Comparison of ENCODE assay signal across 12 cellular contexts in genomic region chr21:33940846-33941245, GRCh38. TPM values are rescaled to one million over a fixed set of nuclear protein-coding genes. Genes with fewer than 3 reads are reported as not detected.
A peak's percentile ranks its signal among the peaks of the same experiment; 100 is the strongest.
DNase-seq lines count a peak whose midpoint lies in the region; ATAC-seq and FAIRE-seq lines count a peak whose summit lies in the region.
"Had no signal": no experiment of that assay in that cellular context is flagged by ENCODE, and none has a peak within 500 bp of the region (broad histone marks: within the 10 kb centered on the region; RNA-seq: fewer than 3 reads in every experiment).

No MANE protein-coding gene starts in this region.

- no peak overlapping the region for H3K4me2 ChIP-seq in neuronal stem cell (ENCODE audit: insufficient read depth, low read length, poor library complexity, severe bottlenecking)

- peak overlapping the region in 1 of 8 donors; percentile 60 for H3K4me3 Mint-ChIP-seq in CD4-positive, alpha-beta memory T cell

- no peak overlapping the region for H3K4me3 ChIP-seq in CD4-positive, alpha-beta memory T cell (ENCODE audit: low read length in 2 of 2)
- no peak overlapping the region for H3K4me3 ChIP-seq in neuronal stem cell (ENCODE audit: low read length in 2 of 2)

- H3K27ac Mint-ChIP-seq in CD4-positive, alpha-beta memory T cell, result peak overlapping the region; percentile 16 to 91 (median 80)

- H3K27ac ChIP-seq in CD4-positive, alpha-beta memory T cell (ENCODE audit: low read depth, low read length), result no peak overlapping the region
- H3K27ac ChIP-seq in neuronal stem cell (replicated peaks; ENCODE audit: low read length), result no peak overlapping the region

- CTCF ChIA-PET in CD4-positive, alpha-beta memory T cell (lab: Charles Lee; ENCODE audit: partially characterized antibody), result interaction anchor here (5.2 to 12.9 kb wide), 2 partner anchors 9 to 17 kb away, joined by 20 to 123 read pairs; no protein-coding TSS in a partner anchor

- no peak overlapping the region for H3K9ac ChIP-seq in neuronal stem cell (ENCODE audit: low read depth, low read length, poor library complexity)

- intact Hi-C loops in CD4-positive, alpha-beta memory T cell (cut with micrococcal nuclease), result no loop called here

- H2BK15ac ChIP-seq in neuronal stem cell (ENCODE audit: low read length), result peak overlapping the region; percentile 29

- WGBS in neuronal stem cell (ENCODE audit: extremely low coverage in 2 of 2, insufficient read length in 2 of 2, insufficient replicate concordance in 1 of 2), 2 donors, result no CpG with 5 or more reads among the region's 6 CpGs

- H2AFZ ChIP-seq in neuronal stem cell (ENCODE audit: low read length), result no peak overlapping the region

- H3K14ac ChIP-seq in neuronal stem cell (ENCODE audit: low read length), result no peak overlapping the region

- POLR2A ChIA-PET in CD4-positive, alpha-beta memory T cell (lab: Charles Lee; ENCODE audit: partially characterized antibody), result interaction anchor here (0.6 to 13.4 kb wide), 4 partner anchors 9 to 59 kb away, joined by 4 to 938 read pairs (median 8); no protein-coding TSS in a partner anchor

- no peak overlapping the region for H3K23ac ChIP-seq in neuronal stem cell (ENCODE audit: low read depth, low read length, poor library complexity)

- no peak for DNase-seq in CD4-positive, alpha-beta memory T cell
- DNase-seq in LHCN-M2 (ENCODE audit: low read depth) (peak; percentile 42), dermis blood vessel endothelial cell (peak; percentile 62), neuronal stem cell (ENCODE audit: low spot score) (no peak), RCC 7860 (ENCODE audit: low spot score) (no peak)
- no peak for DNase-seq in stimulated activated CD4-positive, alpha-beta T cell treated with anti-CD3 and anti-CD28 coated beads, Interleukin-1b, Interleukin-23, amount 100 ng/mL, for 48 hours
- DNase-seq: activated T-cell treated with anti-CD3 and anti-CD28 coated beads, Interleukin-2, amount 50 U/mL, for 1 hour; NCI-H1436 treated with DMSO at 0.1 percent for 48 hours; T-helper 9 cell had no signal

- H3K27me3 Mint-ChIP-seq in CD4-positive, alpha-beta memory T cell, result no peaks in the 10 kb centered on the region

- H2BK120ac ChIP-seq in neuronal stem cell (ENCODE audit: low read depth, low read length), result no peak overlapping the region

- peaks cover 70% of the 10 kb centered on the region for H3K4me1 ChIP-seq in CD4-positive, alpha-beta memory T cell (ENCODE audit: insufficient read depth, low read length)
- peaks cover 4 to 6% of the 10 kb centered on the region in 2 donors for H3K4me1 ChIP-seq in neuronal stem cell (ENCODE audit: control insufficient read depth in 2 of 2, insufficient read depth in 1 of 2, low read depth in 1 of 2, low read length in 2 of 2)

- H2BK5ac ChIP-seq in neuronal stem cell (ENCODE audit: low read length), result no peak overlapping the region

- no peak overlapping the region for H4K91ac ChIP-seq in neuronal stem cell (ENCODE audit: low read depth, low read length, poor library complexity)

- H2AK5ac ChIP-seq in neuronal stem cell (ENCODE audit: low read depth, low read length), result no peak overlapping the region

- H3K9me3 Mint-ChIP-seq in CD4-positive, alpha-beta memory T cell, result peaks cover 0 to 12% (median 0%) of the 10 kb centered on the region in 8 donors

- H3K36me3 Mint-ChIP-seq in CD4-positive, alpha-beta memory T cell, result peaks cover 15 to 54% of the 10 kb centered on the region in 2 donors

- no peak overlapping the region for H3K4ac ChIP-seq in neuronal stem cell (ENCODE audit: low read length)

- no peaks in the 10 kb centered on the region for H3K36me3 ChIP-seq in CD4-positive, alpha-beta memory T cell (ENCODE audit: insufficient read depth, low read length)
- H3K36me3 ChIP-seq in neuronal stem cell (replicated peaks in 1 of 2; ENCODE audit: control insufficient read depth in 2 of 2, insufficient read depth in 2 of 2, low read length in 2 of 2), result no peaks in the 10 kb centered on the region

- ATAC-seq in HG02610 (IDR thresholded peaks at IDR 0.05; ENCODE audit: unreplicated experiment), result no peak
- ATAC-seq in GM21447 (IDR thresholded peaks at IDR 0.05; ENCODE audit: unreplicated experiment), result no peak

- no peak overlapping the region for H4K8ac ChIP-seq in neuronal stem cell (ENCODE audit: low read depth, low read length)

- peaks cover 42 to 80% (median 58%) of the 10 kb centered on the region in 4 donors for H3K4me1 Mint-ChIP-seq in CD4-positive, alpha-beta memory T cell

- no peaks in the 10 kb centered on the region for H3K79me1 ChIP-seq in neuronal stem cell (ENCODE audit: low read depth, low read length)

- H3K27me3 ChIP-seq in CD4-positive, alpha-beta memory T cell (ENCODE audit: insufficient read depth, low read length), result no peaks in the 10 kb centered on the region
- no peaks in the 10 kb centered on the region for H3K27me3 ChIP-seq in neuronal stem cell (ENCODE audit: control insufficient read depth in 3 of 3, insufficient read depth in 3 of 3, low read depth in 1 of 3, low read length in 3 of 3)

- no peak for FAIRE-seq in RCC 7860 (lab: Jason Lieb, UNC)
- FAIRE-seq: D721Med had no signal

- H3K9me3 ChIP-seq in CD4-positive, alpha-beta memory T cell (ENCODE audit: control insufficient read depth in 1 of 2, low read length in 2 of 2), result no peaks in the 10 kb centered on the region
- H3K9me3 ChIP-seq in neuronal stem cell (replicated peaks in 1 of 2; ENCODE audit: control insufficient read depth in 2 of 2, insufficient read depth in 1 of 2, low read depth in 1 of 2, low read length in 2 of 2), result peaks cover 0 to 6% of the 10 kb centered on the region in 2 donors

- no peak overlapping the region for H3K18ac ChIP-seq in neuronal stem cell (ENCODE audit: low read length)

- no peak overlapping the region for H2BK12ac ChIP-seq in neuronal stem cell (ENCODE audit: low read length)

RNA-seq across cellular contexts. Expression of gene ATP5PO, which starts 25.2 kb away (rescaled TPM):
- 100 to 1,000 TPM; 126 to 143 TPM for total RNA-seq in CD4-positive, alpha-beta memory T cell
- polyA plus RNA-seq in CD4-positive, alpha-beta memory T cell, result 100 to 1,000 TPM; 318 to 472 TPM
- 167 and 210 TPM in 2 replicates for total RNA-seq in LHCN-M2 (2014; rRNA removed)
- polyA plus RNA-seq in LHCN-M2 (2012), result 244 TPM
- 125 and 193 TPM in 2 replicates for total RNA-seq in dermis blood vessel endothelial cell
- 378 TPM for polyA plus RNA-seq in neuronal stem cell (2013, experiment 1 of 2)
- polyA plus RNA-seq in neuronal stem cell (2013, experiment 2 of 2), result 387 TPM

Comparison
In these comparisons a context has a peak if more than half of its experiments do, and no peak if none do; other contexts are left out.
1. DNase-seq: peak in LHCN-M2 (single experiment) and dermis blood vessel endothelial cell (single experiment); none in CD4-positive, alpha-beta memory T cell (0 of 5), neuronal stem cell (single experiment), RCC 7860 (single experiment) and stimulated activated CD4-positive, alpha-beta T cell treated with anti-CD3 and anti-CD28 coated beads, Interleukin-1b, Interleukin-23, amount 100 ng/mL, for 48 hours (single experiment).